Comparison of ENCODE assay signal across 8 cellular contexts in genomic region chr22:35399678-35400334, GRCh38. TPM values are rescaled to one million over a fixed set of nuclear protein-coding genes. Genes with fewer than 3 reads are reported as not detected.
A peak's percentile ranks its signal among the peaks of the same experiment; 100 is the strongest.
DNase-seq lines count a peak whose midpoint lies in the region; ATAC-seq and TF ChIP-seq lines count a peak whose summit lies in the region.

TSS of gene MCM5 (plus strand) at chr22:35400140. CDS start at chr22:35400439, 299 bp downstream.

- POLR2A ChIA-PET in Panc1 (lab: Charles Lee): no interaction called here

- CTCF ChIA-PET in Panc1 (lab: Charles Lee): interaction anchor here (0.7 kb wide), 1 partner anchor 49 kb away, joined by 3 read pairs; no protein-coding TSS in a partner anchor

- ATAC-seq in GM21619 (IDR thresholded peaks at IDR 0.05; ENCODE audit: unreplicated experiment) (peak; percentile 93), Panc1 (peak; percentile 93), esophagus mucosa (peak; percentile 96)
- peak; percentile 99 for ATAC-seq in activated T-cell treated with anti-CD3 and anti-CD28 coated beads, Interleukin-2, amount 50 U/mL, for 4 hours

- in situ Hi-C loops in KBM-7 (cut with MboI; ENCODE audit: low pct_unique_long_range_greater_than_20kb, low sequenced_read_pairs) (no loop called here), Panc1 (cut with HindIII; ENCODE audit: low pct_unique_long_range_greater_than_20kb, low sequenced_read_pairs) (no loop called here)

- no peak for TF ChIP-seq CTCF in Panc1 (IDR thresholded peaks at IDR 0.05)

- peak; percentile 97 for DNase-seq in DMS153 (lab: John Stamatoyannopoulos, UW)
- DNase-seq in KBM-7: peak; percentile 98
- peak; percentile 84 for DNase-seq in Panc1 (ENCODE audit: low read depth, low spot score)
- DNase-seq in activated T-cell treated with anti-CD3 and anti-CD28 coated beads, Interleukin-2, amount 50 U/mL, for 4 hours: peak; percentile 95
- peak; percentile 93 for DNase-seq in stimulated activated CD8-positive, alpha-beta memory T cell treated with anti-CD3 and anti-CD28 coated beads, Interleukin-7, amount 100 ng/mL, for 24 hours (ENCODE audit: low read depth)

- intact Hi-C loops in Panc1 (cut with micrococcal nuclease; ENCODE audit: unreplicated experiment): loop anchor here (5.0 kb wide), 1 partner anchor 48 kb away; no protein-coding TSS in a partner anchor

- H3K9ac ChIP-seq in muscle layer of colon (ENCODE audit: low read length): no peak within 1 kb of the TSS

- H3K9me3 ChIP-seq in Panc1 (ENCODE audit: control insufficient read depth, insufficient read depth, low read depth, low read length): no peaks in the 10 kb centered on the region
- no peaks in the 10 kb centered on the region for H3K9me3 ChIP-seq in muscle layer of colon (ENCODE audit: low read length)

- no TSS peak for BruUV-seq in Panc1 (replicated peaks; lab: Mats Ljungman, UMichigan)

- H3K27ac ChIP-seq in Panc1 (ENCODE audit: low read length) (peak within 1 kb of the TSS; percentile 80), muscle layer of colon (ENCODE audit: low read depth, low read length) (peak within 1 kb of the TSS; percentile 48)

- H3K27me3 ChIP-seq in Panc1 (ENCODE audit: control insufficient read depth, insufficient read depth, low read length): no peaks in the 10 kb centered on the region
- H3K27me3 ChIP-seq in muscle layer of colon (ENCODE audit: control insufficient read depth in 1 of 2, insufficient read depth in 2 of 2, low read length in 2 of 2): no peaks in the 10 kb centered on the region

- H3K4me3 ChIP-seq in Panc1 (ENCODE audit: low read depth in 2 of 2, low read length in 2 of 2) (peak within 1 kb of the TSS; percentile 81 to 83), muscle layer of colon (ENCODE audit: low read depth in 1 of 2, low read length in 2 of 2) (peak within 1 kb of the TSS; percentile 83 to 88)

- H3K27me3 Mint-ChIP-seq in activated T-cell treated with anti-CD3 and anti-CD28 coated beads, Interleukin-2, amount 50 U/mL, for 4 hours (ENCODE audit: low read depth): no peaks in the 10 kb centered on the region

- H3K36me3 ChIP-seq in Panc1 (ENCODE audit: control insufficient read depth, insufficient read depth, low read length) (no peaks in the 10 kb centered on the region; the same call in 1 of the 2 replicates), muscle layer of colon (ENCODE audit: insufficient read depth, low read length) (peaks cover 7% of the 10 kb centered on the region)

- H3K4me1 Mint-ChIP-seq in activated T-cell treated with anti-CD3 and anti-CD28 coated beads, Interleukin-2, amount 50 U/mL, for 4 hours (ENCODE audit: low read depth): peaks cover 23% of the 10 kb centered on the region

- H3K36me3 Mint-ChIP-seq in activated T-cell treated with anti-CD3 and anti-CD28 coated beads, Interleukin-2, amount 50 U/mL, for 4 hours (ENCODE audit: insufficient read depth): peaks cover 29% of the 10 kb centered on the region

- H3K4me1 ChIP-seq in Panc1 (ENCODE audit: control insufficient read depth, insufficient read depth, low read length): peaks cover 35% of the 10 kb centered on the region
- peaks cover 3% of the 10 kb centered on the region for H3K4me1 ChIP-seq in muscle layer of colon (ENCODE audit: insufficient read depth, low read length)

- H3K9me3 Mint-ChIP-seq in activated T-cell treated with anti-CD3 and anti-CD28 coated beads, Interleukin-2, amount 50 U/mL, for 4 hours: no peaks in the 10 kb centered on the region

- H3K4me3 Mint-ChIP-seq in activated T-cell treated with anti-CD3 and anti-CD28 coated beads, Interleukin-2, amount 50 U/mL, for 4 hours: peak within 1 kb of the TSS; percentile 99

RNA-seq across cellular contexts. Expression of gene MCM5, which starts in this region (rescaled TPM):
- total RNA-seq in Panc1 (2021; ENCODE audit: unreplicated experiment) (122 TPM), esophagus mucosa (34.4 TPM)
- 119 TPM for polyA plus RNA-seq in Panc1 (2012; ENCODE audit: insufficient read length)
- total RNA-seq in activated T-cell treated with anti-CD3 and anti-CD28 coated beads, Interleukin-2, amount 50 U/mL, for 4 hours: 100 to 1,000 TPM; 342 to 399 (median 361) TPM

Comparison
In these comparisons a context has a peak if more than half of its experiments do, and no peak if none do; other contexts are left out.
1. Peak in every context shown above with its lines: DNase-seq, ATAC-seq, H3K4me3 ChIP-seq and H3K27ac ChIP-seq.